9 cellular contexts compared by ENCODE assay signal in the genomic region with DNA sequence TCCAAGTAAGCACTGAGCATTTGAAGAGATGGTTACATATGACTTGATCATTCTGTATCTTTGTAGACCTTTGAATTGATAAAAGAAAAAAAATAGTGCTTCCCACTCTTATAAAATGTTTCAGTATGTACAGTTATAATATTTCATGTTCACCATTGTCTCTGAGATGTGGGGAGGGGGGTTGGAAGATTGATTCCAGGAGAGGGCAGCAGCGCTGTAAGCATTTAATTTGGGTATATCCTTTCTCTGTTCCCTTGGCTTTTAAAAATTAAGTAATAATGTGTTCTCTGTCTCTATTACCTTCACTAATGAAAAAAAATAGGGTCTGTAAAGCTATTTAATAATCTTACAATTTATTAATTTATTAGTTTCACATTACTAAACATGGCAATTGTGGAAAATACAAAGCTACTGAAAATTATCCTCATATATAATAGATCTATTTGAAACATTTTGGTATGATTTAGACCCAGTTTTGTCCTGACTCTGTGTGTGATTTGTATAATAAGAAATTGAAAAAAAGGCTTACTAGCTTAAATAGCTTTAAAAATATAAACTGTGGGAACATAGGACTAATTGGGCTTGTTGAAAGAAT.
DNase-seq lines count a peak whose midpoint lies in the region; ATAC-seq and TF ChIP-seq lines count a peak whose summit lies in the region.
"Had no signal": no experiment of that assay in that cellular context is flagged by ENCODE, and none has a peak within 500 bp of the region (broad histone marks: within the 10 kb centered on the region; RNA-seq: fewer than 3 reads in every experiment).

No MANE protein-coding gene starts in this region.

- H3K4me1 ChIP-seq in heart left ventricle (peaks cover 0 to 15% (median 0%) of the 10 kb centered on the region in 12 donors), upper lobe of right lung (no peaks in the 10 kb centered on the region)

- H3K27ac Mint-ChIP-seq in natural killer cell = no peak overlapping the region
- H3K27ac Mint-ChIP-seq: IgD-negative memory B cell had no signal

- no peak overlapping the region for H3K27ac ChIP-seq in heart left ventricle
- no peak overlapping the region for H3K27ac ChIP-seq in upper lobe of right lung

- no peaks in the 10 kb centered on the region for H3K27me3 ChIP-seq in heart left ventricle
- H3K27me3 ChIP-seq in upper lobe of right lung = no peaks in the 10 kb centered on the region

- H3K27me3 Mint-ChIP-seq in natural killer cell (ENCODE audit: low read depth in 2 of 2) = no peaks in the 10 kb centered on the region
- H3K27me3 Mint-ChIP-seq: IgD-negative memory B cell had no signal

- no peaks in the 10 kb centered on the region for H3K9me3 Mint-ChIP-seq in natural killer cell
- H3K9me3 Mint-ChIP-seq: IgD-negative memory B cell had no signal

- H3K36me3 Mint-ChIP-seq in natural killer cell = no peaks in the 10 kb centered on the region

- WGBS in heart left ventricle, 4 donors = 52 to 98% (median 91%) methylated on average over 1 of the region's 1 CpG

- TF ChIP-seq CTCF in heart left ventricle (IDR thresholded peaks at IDR 0.05) = peak in 7 of 12 donors; percentile 17 to 44 (median 30)
- peak; percentile 56 for TF ChIP-seq CTCF in epithelial cell of esophagus (IDR thresholded peaks at IDR 0.05; ENCODE audit: insufficient read depth, low read depth, low read length, missing control alignments)
- peak; percentile 17 for TF ChIP-seq CTCF in upper lobe of right lung (IDR thresholded peaks at IDR 0.05)
- TF ChIP-seq CTCF in natural killer cell (IDR thresholded peaks at IDR 0.05) = no peak

- H3K4me1 Mint-ChIP-seq in natural killer cell = peaks cover 13 to 14% of the 10 kb centered on the region in 2 donors

- H3K4me3 Mint-ChIP-seq in natural killer cell = no peak overlapping the region
- H3K4me3 Mint-ChIP-seq: IgD-negative memory B cell had no signal

- no peak for TF ChIP-seq POLR2A in heart left ventricle (IDR thresholded peaks at IDR 0.05)

- H3K9me3 ChIP-seq in heart left ventricle = no peaks in the 10 kb centered on the region
- no peaks in the 10 kb centered on the region for H3K9me3 ChIP-seq in upper lobe of right lung

- intact Hi-C loops in heart left ventricle (cut with DNase I) (loop anchor here in 6 of 10 donors (5.0 to 10.0 kb wide), 2 partner anchors 709 to 712 kb away; no protein-coding TSS in a partner anchor), Right ventricle myocardium inferior (cut with DNase I) (no loop called here), upper lobe of right lung (cut with DNase I) (no loop called here), natural killer cell (cut with micrococcal nuclease) (no loop called here), posterior vena cava (cut with DNase I) (no loop called here)

- no peak overlapping the region for H3K4me3 ChIP-seq in heart left ventricle
- no peak overlapping the region for H3K4me3 ChIP-seq in epithelial cell of esophagus (ENCODE audit: low read length)
- no peak overlapping the region for H3K4me3 ChIP-seq in upper lobe of right lung

- no peak for ATAC-seq in heart left ventricle
- ATAC-seq in Right ventricle myocardium inferior = no peak
- no peak for ATAC-seq in upper lobe of right lung
- ATAC-seq in natural killer cell = no peak

- H3K36me3 ChIP-seq in heart left ventricle (no peaks in the 10 kb centered on the region), upper lobe of right lung (no peaks in the 10 kb centered on the region)

- no peak for DNase-seq in heart left ventricle
- DNase-seq in Right ventricle myocardium inferior (ENCODE audit: missing footprints) = no peak
- peak; percentile 13 for DNase-seq in NCI-H446 treated with DMSO at 0.1 percent for 48 hours (lab: John Stamatoyannopoulos, UW)
- peak; percentile 53 for DNase-seq in epithelial cell of esophagus (ENCODE audit: low read depth)
- no peak for DNase-seq in upper lobe of right lung
- DNase-seq in natural killer cell = no peak
- DNase-seq in HuH-7 (ENCODE audit: low spot score) = no peak
- DNase-seq in posterior vena cava (ENCODE audit: low spot score) = no peak

Comparison
In these comparisons a context has a peak if more than half of its experiments do, and no peak if none do; other contexts are left out.
1. intact Hi-C loops: an anchor here in heart left ventricle (5.0 to 10.0 kb wide); none called in Right ventricle myocardium inferior, upper lobe of right lung, natural killer cell and posterior vena cava.
2. DNase-seq: peak in NCI-H446 treated with DMSO at 0.1 percent for 48 hours (single experiment) and epithelial cell of esophagus (single experiment); none in heart left ventricle (0 of 5), Right ventricle myocardium inferior (single experiment), upper lobe of right lung (single experiment), natural killer cell (single experiment), HuH-7 (single experiment) and posterior vena cava (single experiment).